12 cellular contexts compared by ENCODE assay signal in the genomic region with DNA sequence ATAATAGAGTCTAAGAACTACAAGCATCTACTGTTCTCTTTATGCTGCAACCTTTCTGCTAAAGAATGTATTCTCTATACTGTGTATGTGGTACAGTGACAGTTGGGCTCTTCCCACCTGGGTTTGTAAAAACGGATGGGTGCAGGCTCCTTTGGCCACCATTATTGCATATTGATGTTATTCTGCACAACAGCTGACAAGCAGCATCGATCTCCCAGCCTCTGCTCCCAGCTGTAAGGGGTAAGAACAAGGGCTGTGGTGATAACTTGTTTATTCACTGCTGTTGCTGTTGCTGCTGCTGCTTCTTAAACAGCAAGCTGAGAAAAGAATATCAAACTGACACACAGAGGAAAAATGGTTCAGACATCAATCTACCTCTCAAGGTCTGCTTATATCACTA. TPM values are rescaled to one million over a fixed set of nuclear protein-coding genes. Genes with fewer than 3 reads are reported as not detected.
DNase-seq lines count a peak whose midpoint lies in the region; TF ChIP-seq lines count a peak whose summit lies in the region.
"Had no signal": no experiment of that assay in that cellular context is flagged by ENCODE, and none has a peak within 500 bp of the region (broad histone marks: within the 10 kb centered on the region; RNA-seq: fewer than 3 reads in every experiment).

No MANE protein-coding gene starts in this region.

- peaks cover 80% of the 10 kb centered on the region for H3F3A ChIP-seq in SU-DHL-6 (ENCODE audit: insufficient read depth)

- H3K27ac ChIP-seq in SU-DHL-6 (ENCODE audit: low read depth, low read length) (0 out of 2 replicates have a peak overlapping the region, but pooled peaks have one; percentile 3), stomach smooth muscle (ENCODE audit: low read length) (no peak overlapping the region), sigmoid colon (peak overlapping the region in 2 of 4 donors; percentile 2 to 15), adrenal gland (peak overlapping the region in 2 of 5 donors; percentile 5 to 9)
- H3K27ac ChIP-seq: neural progenitor cell had no signal

- no peaks in the 10 kb centered on the region for H3K9me2 ChIP-seq in SU-DHL-6 (replicated peaks; ENCODE audit: insufficient read depth, low read length)

- H3K4me3 ChIP-seq in SU-DHL-6 (ENCODE audit: insufficient read depth, low read length, poor library complexity, severe bottlenecking) (no peak overlapping the region), stomach smooth muscle (ENCODE audit: low read length in 2 of 2) (peak overlapping the region; percentile 9 to 32), sigmoid colon (peak overlapping the region in 1 of 4 donors; percentile 4), adrenal gland (peak overlapping the region in 1 of 4 donors; percentile 13)
- H3K4me3 ChIP-seq: neural progenitor cell had no signal

- TF ChIP-seq POLR2A in sigmoid colon (IDR thresholded peaks at IDR 0.05) (no peak), adrenal gland (IDR thresholded peaks at IDR 0.05) (no peak)

- DNase-seq in NCI-H146 (lab: John Stamatoyannopoulos, UW) (peak; percentile 12), NCI-H146 treated with DMSO at 0.1 percent for 48 hours (lab: John Stamatoyannopoulos, UW; ENCODE audit: unreplicated experiment) (no peak), globus pallidus (ENCODE audit: low spot score) (peak; percentile 43), sigmoid colon (no peak), adrenal gland (no peak)
- no peak for DNase-seq in stimulated activated CD4-positive, alpha-beta T cell treated with anti-CD3 and anti-CD28 coated beads, Interleukin-12 subunit alpha, Interleukin-12 subunit beta, amount 100 ng/mL, for 4 hours
- DNase-seq: activated CD8-positive, alpha-beta memory T cell treated with anti-CD3 and anti-CD28 coated beads for 24 hours; NCI-H1105; T-cell had no signal

- intact Hi-C loops in sigmoid colon (cut with DNase I) = no loop called here
- intact Hi-C loops in adrenal gland (cut with DNase I) = no loop called here

- no peaks in the 10 kb centered on the region for H3K4me1 ChIP-seq in stomach smooth muscle (ENCODE audit: control insufficient read depth, insufficient read depth, low read length)
- H3K4me1 ChIP-seq in sigmoid colon = peaks cover 0 to 24% (median 10%) of the 10 kb centered on the region in 4 donors
- H3K4me1 ChIP-seq in adrenal gland (replicated peaks in 1 of 2) = peaks cover 4 to 83% of the 10 kb centered on the region in 2 donors
- H3K4me1 ChIP-seq: neural progenitor cell had no signal

- TF ChIP-seq EP300 in sigmoid colon (IDR thresholded peaks at IDR 0.05) = no peak

- H3K9me3 ChIP-seq in SU-DHL-6 (ENCODE audit: insufficient read depth, low read length) (no peaks in the 10 kb centered on the region), stomach smooth muscle (ENCODE audit: control insufficient read depth in 2 of 2, low read length in 2 of 2) (no peaks in the 10 kb centered on the region), sigmoid colon (no peaks in the 10 kb centered on the region), adrenal gland (replicated peaks in 1 of 3) (no peaks in the 10 kb centered on the region)

- 24 to 25% methylated on average over 2 of the region's 2 CpGs for WGBS in sigmoid colon, 2 donors
- WGBS in adrenal gland, 4 donors = 17 to 51% (median 37%) methylated on average over 2 of the region's 2 CpGs

- H3K27me3 ChIP-seq in SU-DHL-6 (ENCODE audit: low read length) (no peaks in the 10 kb centered on the region), stomach smooth muscle (ENCODE audit: control insufficient read depth in 1 of 2, insufficient read depth in 2 of 2, low read length in 2 of 2) (no peaks in the 10 kb centered on the region), sigmoid colon (peaks cover 0 to 2% (median 0%) of the 10 kb centered on the region in 3 donors), adrenal gland (no peaks in the 10 kb centered on the region)
- H3K27me3 ChIP-seq: neural progenitor cell had no signal

- no peak overlapping the region for H2AFZ ChIP-seq in SU-DHL-6 (ENCODE audit: low read depth, low read length, severe bottlenecking)
- H2AFZ ChIP-seq: neural progenitor cell had no signal

- no peak for TF ChIP-seq CTCF in SU-DHL-6 (IDR thresholded peaks at IDR 0.05; ENCODE audit: insufficient read depth, low read length, poor library complexity, severe bottlenecking)
- TF ChIP-seq CTCF in sigmoid colon (IDR thresholded peaks at IDR 0.05) = no peak
- no peak for TF ChIP-seq CTCF in adrenal gland (IDR thresholded peaks at IDR 0.05)

- no peak overlapping the region for H3K4me2 ChIP-seq in SU-DHL-6 (ENCODE audit: low read depth, low read length, poor library complexity, severe bottlenecking)
- H3K4me2 ChIP-seq: neural progenitor cell had no signal

- H3K36me3 ChIP-seq in SU-DHL-6 (ENCODE audit: low read length) (peaks cover 94% of the 10 kb centered on the region), stomach smooth muscle (ENCODE audit: control insufficient read depth in 2 of 2, insufficient read depth in 2 of 2, low read length in 2 of 2) (peaks cover 0 to 6% of the 10 kb centered on the region in 2 donors), sigmoid colon (peaks cover 0 to 6% (median 0%) of the 10 kb centered on the region in 4 donors), adrenal gland (replicated peaks in 1 of 2) (no peaks in the 10 kb centered on the region)

- H4K20me1 ChIP-seq in SU-DHL-6 (ENCODE audit: low read depth, low read length) = peaks cover 91% of the 10 kb centered on the region

- no peak overlapping the region for H3K9ac ChIP-seq in SU-DHL-6 (ENCODE audit: low read length)
- no peak overlapping the region for H3K9ac ChIP-seq in stomach smooth muscle (ENCODE audit: low read length in 2 of 2)
- H3K9ac ChIP-seq: neural progenitor cell had no signal

- peaks cover 100% of the 10 kb centered on the region for H3K79me2 ChIP-seq in SU-DHL-6 (ENCODE audit: insufficient read depth, low read length)

RNA-seq across cellular contexts. Expression of gene KCNRG, which starts 56.2 kb away (rescaled TPM):
- 1 to 10 TPM in 2 of 4 donors, not detected in 2; 2.5 to 3.4 TPM for total RNA-seq in sigmoid colon
- under 1 TPM in 1 of 3 donors, not detected in 2; 0.42 TPM for polyA plus RNA-seq in sigmoid colon
- total RNA-seq in adrenal gland = 1 to 10 TPM in 1 of 8 donors, under 1 TPM in 6, not detected in 1; 0.14 to 2.2 (median 0.65) TPM
- under 1 TPM; 0.27 to 0.59 (median 0.40) TPM for polyA plus RNA-seq in adrenal gland

Comparison
In these comparisons a context has a peak if more than half of its experiments do, and no peak if none do; other contexts are left out.
1. DNase-seq: peak in NCI-H146 (single experiment) and globus pallidus (single experiment); none in NCI-H146 treated with DMSO at 0.1 percent for 48 hours (single experiment), sigmoid colon (single experiment), adrenal gland (0 of 7) and stimulated activated CD4-positive, alpha-beta T cell treated with anti-CD3 and anti-CD28 coated beads, Interleukin-12 subunit alpha, Interleukin-12 subunit beta, amount 100 ng/mL, for 4 hours (single experiment).